13 cellular contexts compared by ENCODE assay signal in the genomic region with DNA sequence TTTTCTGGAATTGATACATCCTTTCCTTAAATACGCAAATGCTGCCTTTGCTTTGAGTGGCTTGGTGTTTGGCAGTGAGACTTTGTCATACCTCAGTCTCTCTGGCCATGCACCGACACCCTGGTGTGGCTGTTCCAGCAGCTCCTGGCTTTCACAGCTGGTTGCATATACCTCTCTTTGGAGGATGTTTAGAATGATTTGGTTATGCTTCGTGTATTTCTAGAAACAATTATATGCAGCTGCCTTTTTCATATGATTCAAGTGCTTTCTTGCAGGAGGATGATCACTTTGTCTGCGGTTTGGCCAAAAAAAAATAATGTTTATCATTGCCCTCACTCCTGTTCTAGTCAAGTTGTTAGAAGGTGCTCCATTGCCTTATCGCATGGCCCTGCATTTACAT.
"Had no signal": no experiment of that assay in that cellular context is flagged by ENCODE, and none has a peak within 500 bp of the region (broad histone marks: within the 10 kb centered on the region; RNA-seq: fewer than 3 reads in every experiment).

No MANE protein-coding gene starts in this region.

- H3K4me3 ChIP-seq: ascending aorta, heart left ventricle, thyroid gland had no signal

- FAIRE-seq: colon, endothelial cell of umbilical vein, frontal cortex had no signal

- H3K27ac ChIP-seq: ascending aorta had no signal

- H3K9me3 Mint-ChIP-seq: activated T-cell treated with anti-CD3 and anti-CD28 coated beads, Interleukin-2, amount 50 U/mL, for 4 hours had no signal

- H3K4me3 Mint-ChIP-seq: activated T-cell treated with anti-CD3 and anti-CD28 coated beads, Interleukin-2, amount 50 U/mL, for 4 hours had no signal

- H3K9me3 ChIP-seq: ascending aorta, heart left ventricle, thyroid gland had no signal

- ATAC-seq: activated T-cell treated with anti-CD3 and anti-CD28 coated beads, Interleukin-2, amount 50 U/mL, for 4 hours; heart left ventricle had no signal

- H3K27me3 ChIP-seq: ascending aorta, heart left ventricle, thyroid gland had no signal

- DNase-seq: activated CD4-positive, alpha-beta T cell treated with anti-CD3 and anti-CD28 coated beads, Interleukin-2, amount 50 U/mL, for 4 hours; activated CD4-positive, CD25-positive, alpha-beta regulatory T cell treated with anti-CD3 and anti-CD28 coated beads, Interleukin-2, amount 50 U/mL, for 72 hours; activated gamma-delta T cell treated with Interleukin-2 at 50 U/mL for 16 hours; activated T-cell treated with anti-CD3 and anti-CD28 coated beads, Interleukin-2, amount 50 U/mL, for 4 hours; heart left ventricle; mesenchymal stem cell; stimulated activated CD4-positive, alpha-beta T cell treated with anti-CD3 and anti-CD28 coated beads, Interleukin-2, amount 100 ng/mL, for 48 hours; SW 1271; thyroid gland had no signal
